24 cellular contexts compared by ENCODE assay signal in genomic region chr3:61448378-61448777, GRCh38.
DNase-seq lines count a peak whose midpoint lies in the region; ATAC-seq and TF ChIP-seq lines count a peak whose summit lies in the region.
"Had no signal": no experiment of that assay in that cellular context is flagged by ENCODE, and none has a peak within 500 bp of the region (broad histone marks: within the 10 kb centered on the region; RNA-seq: fewer than 3 reads in every experiment).

No MANE protein-coding gene starts in this region.

- peak overlapping the region; percentile 89 for H3K27ac Mint-ChIP-seq in Caco-2 (ENCODE audit: unreplicated experiment)
- H3K27ac Mint-ChIP-seq: CD14-positive monocyte, HFFc6 had no signal

- no peak overlapping the region for H3K4me3 Mint-ChIP-seq in Caco-2 (ENCODE audit: unreplicated experiment)
- H3K4me3 Mint-ChIP-seq: CD14-positive monocyte, HFFc6 had no signal

- no peak for TF ChIP-seq CTCF in Caco-2 (IDR thresholded peaks at IDR 0.05; ENCODE audit: insufficient read depth in 1 of 2, low read depth in 1 of 2, low read length in 1 of 2, severe bottlenecking in 1 of 2, unreplicated experiment in 1 of 2)
- TF ChIP-seq CTCF in heart left ventricle (IDR thresholded peaks at IDR 0.05) = no peak
- TF ChIP-seq CTCF in hepatocyte (IDR thresholded peaks at IDR 0.05; ENCODE audit: poor library complexity) = no peak
- TF ChIP-seq CTCF in GM10266 (IDR thresholded peaks at IDR 0.05; ENCODE audit: control insufficient read depth, insufficient read depth, low read depth, missing control alignments) = no peak

- H3K27me3 ChIP-seq in Caco-2 (replicated peaks; ENCODE audit: control insufficient read depth, insufficient read depth, low read length) (no peaks in the 10 kb centered on the region), heart left ventricle (no peaks in the 10 kb centered on the region), hepatocyte (no peaks in the 10 kb centered on the region)
- H3K27me3 ChIP-seq: SJCRH30 had no signal

- POLR2A ChIA-PET in Caco-2 (lab: Charles Lee) = no interaction called here

- peaks cover 27% of the 10 kb centered on the region for H3K4me1 ChIP-seq in Caco-2
- H3K4me1 ChIP-seq in heart left ventricle = peaks cover 0 to 19% (median 6%) of the 10 kb centered on the region in 12 donors
- no peaks in the 10 kb centered on the region for H3K4me1 ChIP-seq in hepatocyte (ENCODE audit: insufficient read depth)

- ATAC-seq in heart left ventricle = peak; percentile 78 to 91 (median 85)
- no peak for ATAC-seq in HG03039 (IDR thresholded peaks at IDR 0.05; ENCODE audit: unreplicated experiment)
- no peak for ATAC-seq in HG02759 (IDR thresholded peaks at IDR 0.05; ENCODE audit: unreplicated experiment)
- ATAC-seq: HepG2, K562, Panc1 had no signal

- H3K4me3 ChIP-seq in Caco-2 (ENCODE audit: low read depth, low read length) = no peak overlapping the region
- H3K4me3 ChIP-seq in heart left ventricle = no peak overlapping the region
- H3K4me3 ChIP-seq in hepatocyte = no peak overlapping the region
- H3K4me3 ChIP-seq: K562, SJCRH30 had no signal

- CTCF ChIA-PET in Caco-2 (lab: Charles Lee) = no interaction called here

- DNase-seq in Caco-2 (no peak), amniotic epithelial cell (ENCODE audit: low read depth) (peak; percentile 38), heart left ventricle (peak in 1 of 5 donors; percentile 33), hepatocyte (ENCODE audit: low spot score) (peak; percentile 12), GM10266 (ENCODE audit: extremely low spot score) (no peak), CD1c-positive myeloid dendritic cell (ENCODE audit: extremely low spot score) (no peak)
- DNase-seq: AML-193, EL, GF-D8, HFFc6, NCI-H1092 treated with DMSO at 0.1 percent for 48 hours, NCI-H1436 treated with DMSO at 0.1 percent for 48 hours, NCI-H1930, NCI-H226, NCI-H510A treated with DMSO at 0.1 percent for 48 hours, NCI-H82, SJCRH30 had no signal

- peaks cover 8% of the 10 kb centered on the region for H3K36me3 Mint-ChIP-seq in Caco-2 (ENCODE audit: insufficient read depth, unreplicated experiment)
- H3K36me3 Mint-ChIP-seq: CD14-positive monocyte had no signal

- no peak overlapping the region for H2AFZ ChIP-seq in hepatocyte

- H3K9me3 ChIP-seq in Caco-2 (no peaks in the 10 kb centered on the region), heart left ventricle (no peaks in the 10 kb centered on the region), hepatocyte (ENCODE audit: low read depth) (no peaks in the 10 kb centered on the region)
- H3K9me3 ChIP-seq: SJCRH30 had no signal

- H3K79me2 ChIP-seq in hepatocyte = no peaks in the 10 kb centered on the region

- H3K36me3 ChIP-seq in Caco-2 (ENCODE audit: control insufficient read depth, insufficient read depth, low read length) (no peaks in the 10 kb centered on the region), heart left ventricle (no peaks in the 10 kb centered on the region), hepatocyte (replicated peaks; ENCODE audit: insufficient read depth, low read depth) (no peaks in the 10 kb centered on the region)
- H3K36me3 ChIP-seq: SJCRH30 had no signal

- TF ChIP-seq POLR2A in heart left ventricle (IDR thresholded peaks at IDR 0.05) = no peak

- H3K9me2 ChIP-seq in hepatocyte (replicated peaks; ENCODE audit: insufficient read depth) = no peaks in the 10 kb centered on the region

- peaks cover 29% of the 10 kb centered on the region for H3K4me1 Mint-ChIP-seq in Caco-2 (ENCODE audit: low read depth, unreplicated experiment)
- H3K4me1 Mint-ChIP-seq: CD14-positive monocyte had no signal

- H3K4me2 ChIP-seq in hepatocyte = no peak overlapping the region

- 72 to 79% (median 73%) methylated on average over 2 of the region's 2 CpGs for WGBS in heart left ventricle, 4 donors
- 67% methylated on average over 2 of the region's 2 CpGs for WGBS in hepatocyte (ENCODE audit: low lambda C conversion rate, missing lambda C conversion rate)

- H4K20me1 ChIP-seq in hepatocyte (ENCODE audit: insufficient read depth, poor library complexity, severe bottlenecking) = no peaks in the 10 kb centered on the region

- H3K27me3 Mint-ChIP-seq in Caco-2 (ENCODE audit: insufficient read depth, unreplicated experiment) = no peaks in the 10 kb centered on the region

- H3K27ac ChIP-seq in heart left ventricle = peak overlapping the region in 7 of 12 donors; percentile 12 to 57 (median 28)
- peak overlapping the region; percentile 54 for H3K27ac ChIP-seq in hepatocyte
- H3K27ac ChIP-seq: HL-60, SJCRH30 had no signal

- H3K9me3 Mint-ChIP-seq in Caco-2 (ENCODE audit: unreplicated experiment) = peaks cover 22% of the 10 kb centered on the region
- H3K9me3 Mint-ChIP-seq: HFFc6 had no signal

- no TSS peak for BruUV-seq in Caco-2 (replicated peaks; lab: Mats Ljungman, UMichigan)

- intact Hi-C loops in Caco-2 (cut with micrococcal nuclease; ENCODE audit: unreplicated experiment) (no loop called here), heart left ventricle (cut with DNase I) (loop anchor here in 2 of 10 donors (10.0 kb wide), 2 partner anchors 106 to 736 kb away; no protein-coding TSS in a partner anchor)

Comparison
In these comparisons a context has a peak if more than half of its experiments do, and no peak if none do; other contexts are left out.
1. DNase-seq: peak in amniotic epithelial cell (single experiment) and hepatocyte (single experiment); none in Caco-2 (0 of 2), GM10266 (single experiment) and CD1c-positive myeloid dendritic cell (single experiment).
2. ATAC-seq: peak in heart left ventricle (4 of 4); none in HG03039 (single experiment) and HG02759 (single experiment).